ENCODE assay signal across 19 cellular contexts in genomic region chr4:70700712-70701111, GRCh38. TPM values are rescaled to one million over a fixed set of nuclear protein-coding genes. Genes with fewer than 3 reads are reported as not detected.
"Had no signal": no experiment of that assay in that cellular context is flagged by ENCODE, and none has a peak within 500 bp of the region (broad histone marks: within the 10 kb centered on the region; RNA-seq: fewer than 3 reads in every experiment).

No MANE protein-coding gene starts in this region.

- H3K4me3 ChIP-seq: SJSA1, SK-N-MC had no signal

- H3K9me3 ChIP-seq: SJSA1 had no signal

- ATAC-seq: Panc1, PC-3 had no signal

- DNase-seq: Kasumi-1, NCI-H1092 treated with DMSO at 0.1 percent for 48 hours, NCI-H1436, NCI-H187, NCI-H2029, NCI-H2081 treated with DMSO at 0.1 percent for 48 hours, NCI-H2227 treated with DMSO at 0.1 percent for 48 hours, NCI-H524, NCI-H526 treated with DMSO at 0.1 percent for 48 hours, NCI-H748 treated with DMSO at 0.1 percent for 48 hours, PC-3, Right ventricle myocardium superior, SIG-M5 had no signal

- H3K27me3 ChIP-seq: SJSA1 had no signal

- H3K27ac ChIP-seq: KMS-11, SJSA1 had no signal

RNA-seq across cellular contexts. Expression of gene JCHAIN, which starts 34.4 kb away (rescaled TPM):
- total RNA-seq: HT-29, NCI-H460, PC-3, SJSA1 had no signal
